ENCODE assay signal across 8 cellular contexts in the genomic region with DNA sequence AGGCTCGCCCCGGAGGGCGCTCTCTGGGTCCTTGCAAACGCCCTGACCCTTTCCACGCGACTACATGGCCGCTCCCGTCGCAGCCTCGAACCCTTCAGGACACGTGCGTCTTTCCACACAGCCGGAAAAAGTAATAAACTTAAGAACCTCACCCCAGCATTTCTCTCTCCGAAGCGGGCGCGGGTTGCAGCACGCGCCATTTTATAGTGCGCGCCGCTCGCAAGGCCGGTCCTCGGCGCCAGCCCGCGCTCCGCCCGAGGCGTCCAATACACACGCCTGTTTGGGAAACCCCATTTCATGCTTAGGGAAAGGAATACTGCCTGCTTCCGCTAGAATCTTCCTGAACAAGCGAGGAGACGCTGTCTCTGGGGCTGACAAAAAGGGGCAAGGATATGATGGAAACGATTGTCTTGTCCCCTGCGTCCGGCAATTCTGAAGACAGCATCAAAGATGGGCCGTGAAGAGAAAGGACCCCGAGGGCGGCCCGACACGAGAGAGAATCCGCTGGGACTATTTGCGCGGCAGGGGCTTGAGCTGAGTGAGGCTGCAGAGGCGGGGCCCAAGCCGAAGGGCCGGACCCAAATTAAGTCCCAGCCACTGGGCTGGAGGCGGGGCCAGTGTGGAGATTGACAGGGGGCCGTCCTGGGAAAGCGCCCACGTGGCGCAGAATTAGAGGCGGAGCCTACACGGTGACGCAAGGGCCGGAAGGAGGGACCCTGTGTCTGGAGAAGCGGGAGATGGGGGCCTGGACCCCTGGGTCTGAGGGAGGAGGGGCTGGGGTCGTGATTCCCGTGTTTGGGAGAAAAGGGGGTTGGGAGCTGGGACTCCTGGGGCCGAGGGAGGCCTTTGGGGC. TPM values are rescaled to one million over a fixed set of nuclear protein-coding genes. Genes with fewer than 3 reads are reported as not detected.
DNase-seq lines count a peak whose midpoint lies in the region; ATAC-seq and TF ChIP-seq lines count a peak whose summit lies in the region.

No MANE protein-coding gene starts in this region.

- H3K9me3 ChIP-seq in SK-N-SH (no peaks in the 10 kb centered on the region), suprapubic skin (no peaks in the 10 kb centered on the region)

- TF ChIP-seq POLR2A in suprapubic skin (IDR thresholded peaks at IDR 0.05) = peak in 1 of 2 donors; percentile 51

- POLR2A ChIA-PET in SK-N-SH (lab: Yijun Ruan, JAX) = interaction anchor here (0.7 to 2.2 kb wide), 10 partner anchors 9 to 111 kb away, joined by 3 to 8 read pairs (median 4); no protein-coding TSS in a partner anchor

- H3K4me3 ChIP-seq in GM08714 (ENCODE audit: low read length) = peak overlapping the region; percentile 99
- peak overlapping the region; percentile 83 to 100 for H3K4me3 ChIP-seq in SK-N-SH (ENCODE audit: low read depth in 2 of 2, low read length in 1 of 2)
- H3K4me3 ChIP-seq in suprapubic skin = peak overlapping the region; percentile 92

- H3K27ac ChIP-seq in SK-N-SH (ENCODE audit: low read depth in 2 of 2, low read length in 1 of 2) (peak overlapping the region; percentile 98 to 99), suprapubic skin (peak overlapping the region; percentile 98)

- peaks cover 33% of the 10 kb centered on the region for H4K20me1 ChIP-seq in SK-N-SH (ENCODE audit: insufficient read depth)

- TF ChIP-seq RAD21 in SK-N-SH (IDR thresholded peaks at IDR 0.05; ENCODE audit: low read length) = no peak

- TF ChIP-seq EP300 in SK-N-SH (IDR thresholded peaks at IDR 0.05; ENCODE audit: borderline replicate concordance in 1 of 2, low read depth in 1 of 2, low read length in 1 of 2) (no peak), suprapubic skin (IDR thresholded peaks at IDR 0.05) (no peak)

- peaks cover 0 to under 1% of the 10 kb centered on the region in 2 donors for H3K9me3 Mint-ChIP-seq in activated naive CD4-positive, alpha-beta T cell treated with anti-CD3 and anti-CD28 coated beads, Interleukin-2, amount 50 U/mL, for 72 hours

- DNase-seq in NCI-H1092 (lab: John Stamatoyannopoulos, UW) (peak; percentile 96), SK-N-SH (peak; percentile 98), globus pallidus (ENCODE audit: low spot score) (peak; percentile 99), nucleus accumbens (lab: John Stamatoyannopoulos, UW) (peak; percentile 85 to 99 (median 97)), suprapubic skin (ENCODE audit: low spot score in 2 of 2) (peak; percentile 99)
- peak; percentile 95 to 97 for DNase-seq in activated naive CD4-positive, alpha-beta T cell treated with anti-CD3 and anti-CD28 coated beads, Interleukin-2, amount 50 U/mL, for 72 hours (ENCODE audit: low spot score in 2 of 2)

- CTCF ChIA-PET in SK-N-SH (lab: Yijun Ruan, JAX) = interaction anchor here (1.3 to 2.6 kb wide), 3 partner anchors 17 to 117 kb away, joined by 4 to 9 read pairs (median 5); no protein-coding TSS in a partner anchor

- H2AFZ ChIP-seq in SK-N-SH (ENCODE audit: low read depth) = peak overlapping the region; percentile 76

- 2% methylated on average over 54 of the region's 62 CpGs for WGBS in SK-N-SH (ENCODE audit: low lambda C conversion rate)
- WGBS in suprapubic skin = under 1% methylated on average over 61 of the region's 62 CpGs

- peak overlapping the region; percentile 98 for H3K9ac ChIP-seq in SK-N-SH

- peak overlapping the region; percentile 96 to 100 for H3K27ac Mint-ChIP-seq in activated naive CD4-positive, alpha-beta T cell treated with anti-CD3 and anti-CD28 coated beads, Interleukin-2, amount 50 U/mL, for 72 hours

- H3K79me2 ChIP-seq in SK-N-SH (ENCODE audit: insufficient read depth) = peaks cover 46% of the 10 kb centered on the region

- H3K4me1 ChIP-seq in SK-N-SH (ENCODE audit: control insufficient read depth in 1 of 2, insufficient read depth in 2 of 2, low read depth in 1 of 2, low read length in 1 of 2) = peaks cover 7 to 12% of the 10 kb centered on the region in 2 experiments; a peak in 2 of 4 replicates
- H3K4me1 ChIP-seq in suprapubic skin = peaks cover 35% of the 10 kb centered on the region

- H3K9me2 ChIP-seq in SK-N-SH = no peaks in the 10 kb centered on the region

- peak overlapping the region; percentile 79 for H3K4me2 ChIP-seq in SK-N-SH

- H3K36me3 Mint-ChIP-seq in activated naive CD4-positive, alpha-beta T cell treated with anti-CD3 and anti-CD28 coated beads, Interleukin-2, amount 50 U/mL, for 72 hours = peaks cover 26 to 39% of the 10 kb centered on the region in 2 donors

- peak; percentile 92 for ATAC-seq in HG02610 (IDR thresholded peaks at IDR 0.05; ENCODE audit: unreplicated experiment)
- peak; percentile 97 to 98 for ATAC-seq in activated naive CD4-positive, alpha-beta T cell treated with anti-CD3 and anti-CD28 coated beads, Interleukin-2, amount 50 U/mL, for 72 hours

- TF ChIP-seq CTCF in SK-N-SH (IDR thresholded peaks at IDR 0.05) (no peak), suprapubic skin (IDR thresholded peaks at IDR 0.05) (no peak)

- H3F3A ChIP-seq in SK-N-SH (replicated peaks; ENCODE audit: insufficient read depth) = no peaks in the 10 kb centered on the region

- H3K27me3 ChIP-seq in SK-N-SH (ENCODE audit: insufficient read depth) (no peaks in the 10 kb centered on the region), suprapubic skin (no peaks in the 10 kb centered on the region)

- H3K36me3 ChIP-seq in SK-N-SH (replicated peaks in 1 of 2; ENCODE audit: control insufficient read depth in 1 of 2, insufficient read depth in 2 of 2, low read length in 1 of 2) = peaks cover 13 to 14% of the 10 kb centered on the region in 2 experiments
- peaks cover 19% of the 10 kb centered on the region for H3K36me3 ChIP-seq in suprapubic skin

TF ChIP-seq in SK-N-SH, 30 proteins besides CTCF, POLR2A, EP300 and RAD21 (continues in another document):
- TF ChIP-seq CHD2 (IDR thresholded peaks at IDR 0.05; ENCODE audit: low read length, partially characterized antibody) (peak; percentile 95), NRF1 (IDR thresholded peaks at IDR 0.05; ENCODE audit: low read depth, low read length) (no peak), EZH2phosphoT487 (IDR thresholded peaks at IDR 0.05; ENCODE audit: borderline replicate concordance, low read depth) (no peak), YY1 (IDR thresholded peaks at IDR 0.05; ENCODE audit: low read depth) (peak; percentile 86), TCF12 (IDR thresholded peaks at IDR 0.05) (no peak), MXI1 (IDR thresholded peaks at IDR 0.05; ENCODE audit: low read depth, low read length) (peak; percentile 84), FOXJ3 (CRISPR knock-in tag; IDR thresholded peaks at IDR 0.05) (no peak), TAF1 (IDR thresholded peaks at IDR 0.05; ENCODE audit: borderline replicate concordance, low read depth, low read length) (peak; percentile 86), RFX5 (IDR thresholded peaks at IDR 0.05; ENCODE audit: low read length) (no peak), ELF1 (IDR thresholded peaks at IDR 0.05) (no peak), GABPA (IDR thresholded peaks at IDR 0.05; ENCODE audit: low read depth) (no peak), FOSL2 (IDR thresholded peaks at IDR 0.05; ENCODE audit: borderline replicate concordance, low read depth) (no peak), RCOR1 (IDR thresholded peaks at IDR 0.05; ENCODE audit: low read length) (0 out of 2 replicates have a peak, but pooled peaks have one; percentile 36)
- TF ChIP-seq, protein P1, sequence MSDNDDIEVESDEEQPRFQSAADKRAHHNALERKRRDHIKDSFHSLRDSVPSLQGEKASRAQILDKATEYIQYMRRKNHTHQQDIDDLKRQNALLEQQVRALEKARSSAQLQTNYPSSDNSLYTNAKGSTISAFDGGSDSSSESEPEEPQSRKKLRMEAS (IDR thresholded peaks at IDR 0.05; ENCODE audit: low read depth) = peak; percentile 81
- TF ChIP-seq, protein P2, sequence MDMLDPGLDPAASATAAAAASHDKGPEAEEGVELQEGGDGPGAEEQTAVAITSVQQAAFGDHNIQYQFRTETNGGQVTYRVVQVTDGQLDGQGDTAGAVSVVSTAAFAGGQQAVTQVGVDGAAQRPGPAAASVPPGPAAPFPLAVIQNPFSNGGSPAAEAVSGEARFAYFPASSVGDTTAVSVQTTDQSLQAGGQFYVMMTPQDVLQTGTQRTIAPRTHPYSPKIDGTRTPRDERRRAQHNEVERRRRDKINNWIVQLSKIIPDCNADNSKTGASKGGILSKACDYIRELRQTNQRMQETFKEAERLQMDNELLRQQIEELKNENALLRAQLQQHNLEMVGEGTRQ (IDR thresholded peaks at IDR 0.05; ENCODE audit: borderline replicate concordance, low read depth, low read length) = peak; percentile 69

RNA-seq across cellular contexts. Expression of a gene that starts 14.4 kb away (rescaled TPM):
- polyA plus RNA-seq in SK-N-SH (2012; rRNA removed) = not detected in 2 replicates
- polyA plus RNA-seq in SK-N-SH (2012; cell fraction: cytosol; rRNA removed) = not detected in 2 replicates
- not detected in 2 replicates for polyA plus RNA-seq in SK-N-SH (2012; cell fraction: nucleus; rRNA removed)
- total RNA-seq in activated naive CD4-positive, alpha-beta T cell treated with anti-CD3 and anti-CD28 coated beads, Interleukin-2, amount 50 U/mL, for 72 hours = not detected
- total RNA-seq in suprapubic skin = under 1 TPM in 2 of 4 donors, not detected in 2; 0.49 to 0.97 TPM

RNA-seq across cellular contexts. Expression of a gene that starts 18.9 kb away (rescaled TPM):
- polyA plus RNA-seq in SK-N-SH (2012; rRNA removed) = not detected in 2 replicates
- not detected in 2 replicates for polyA plus RNA-seq in SK-N-SH (2012; cell fraction: cytosol; rRNA removed)
- not detected in 2 replicates for polyA plus RNA-seq in SK-N-SH (2012; cell fraction: nucleus; rRNA removed)
- total RNA-seq in activated naive CD4-positive, alpha-beta T cell treated with anti-CD3 and anti-CD28 coated beads, Interleukin-2, amount 50 U/mL, for 72 hours = 1 to 10 TPM; 1.2 to 5.0 TPM
- total RNA-seq in suprapubic skin = 10 to 100 TPM; 34.3 to 58.3 (median 40.5) TPM

RNA-seq across cellular contexts. Expression of a gene that starts 28.7 kb away (rescaled TPM):
- not detected in 2 replicates for polyA plus RNA-seq in SK-N-SH (2012; rRNA removed)
- not detected in 2 replicates for polyA plus RNA-seq in SK-N-SH (2012; cell fraction: cytosol; rRNA removed)
- polyA plus RNA-seq in SK-N-SH (2012; cell fraction: nucleus; rRNA removed) = not detected in 2 replicates
- total RNA-seq in activated naive CD4-positive, alpha-beta T cell treated with anti-CD3 and anti-CD28 coated beads, Interleukin-2, amount 50 U/mL, for 72 hours = not detected
- not detected for total RNA-seq in suprapubic skin

RNA-seq across cellular contexts. Expression of a gene that starts 34.4 kb away (rescaled TPM):
- not detected in 2 replicates for polyA plus RNA-seq in SK-N-SH (2012; rRNA removed)
- polyA plus RNA-seq in SK-N-SH (2012; cell fraction: cytosol; rRNA removed) = not detected in 2 replicates
- 0.07 TPM in 1 of 2 replicates, not detected in the other for polyA plus RNA-seq in SK-N-SH (2012; cell fraction: nucleus; rRNA removed)
- total RNA-seq in activated naive CD4-positive, alpha-beta T cell treated with anti-CD3 and anti-CD28 coated beads, Interleukin-2, amount 50 U/mL, for 72 hours = not detected
- total RNA-seq in suprapubic skin = not detected

RNA-seq across cellular contexts. Expression of a gene that starts 50.1 kb away (rescaled TPM):
- polyA plus RNA-seq in SK-N-SH (2012; rRNA removed) = not detected in 2 replicates
- not detected in 2 replicates for polyA plus RNA-seq in SK-N-SH (2012; cell fraction: cytosol; rRNA removed)
- not detected in 2 replicates for polyA plus RNA-seq in SK-N-SH (2012; cell fraction: nucleus; rRNA removed)
- total RNA-seq in activated naive CD4-positive, alpha-beta T cell treated with anti-CD3 and anti-CD28 coated beads, Interleukin-2, amount 50 U/mL, for 72 hours = not detected
- total RNA-seq in suprapubic skin = 1 to 10 TPM in 1 of 4 donors, under 1 TPM in 3; 0.24 to 1.9 (median 0.67) TPM

Comparison
In these comparisons a context has a peak if more than half of its experiments do, and no peak if none do; other contexts are left out.
1. Peak in every context shown above with its lines: DNase-seq, ATAC-seq, H3K4me3 ChIP-seq and H3K27ac ChIP-seq.
2. RNA of a gene that starts 18.9 kb away (total RNA-seq): 34.3 to 58.3 TPM in suprapubic skin; 1.2 to 5.0 TPM in activated naive CD4-positive, alpha-beta T cell treated with anti-CD3 and anti-CD28 coated beads, Interleukin-2, amount 50 U/mL, for 72 hours; every median in the first group is over 4 times any median in the second.